Comparison of ENCODE assay signal across 11 cellular contexts in the genomic region with DNA sequence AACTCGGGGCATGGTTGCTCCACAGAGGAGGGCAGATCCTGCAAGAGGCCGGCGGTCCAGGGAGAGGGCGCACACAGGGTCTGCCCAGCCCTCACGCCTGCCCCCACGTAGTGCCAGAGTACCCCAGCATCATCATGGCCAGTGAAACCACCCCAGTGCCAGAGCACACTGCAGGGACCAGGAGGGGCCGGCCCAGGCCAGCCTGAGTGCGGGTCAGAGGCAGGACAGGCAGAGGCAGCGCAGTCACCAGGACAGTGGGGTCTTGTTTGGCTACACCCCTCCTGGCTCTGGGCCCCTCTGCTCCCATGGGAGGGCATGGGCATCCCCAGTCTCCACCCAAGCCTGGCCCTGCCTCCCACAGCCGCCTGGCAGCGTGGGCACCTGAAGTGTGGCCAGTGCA. TPM values are rescaled to one million over a fixed set of nuclear protein-coding genes. Genes with fewer than 3 reads are reported as not detected.
"Had no signal": no experiment of that assay in that cellular context is flagged by ENCODE, and none has a peak within 500 bp of the region (broad histone marks: within the 10 kb centered on the region; RNA-seq: fewer than 3 reads in every experiment).

No MANE protein-coding gene starts in this region.

- H3K4me3 ChIP-seq: GM23248, HAP-1 had no signal

- H3K27ac ChIP-seq: GM23248, HL-60 had no signal

- H2AFZ ChIP-seq: GM23248 had no signal

- FAIRE-seq: HepG2 had no signal

- H3K9me3 ChIP-seq: HAP-1 had no signal

- H3K9me3 Mint-ChIP-seq: HFFc6, IgD-negative memory B cell had no signal

- ATAC-seq: HCT116, HepG2 had no signal

- H3K4me1 ChIP-seq: HAP-1 had no signal

- H3K4me3 Mint-ChIP-seq: HFFc6 had no signal

- H3K27ac Mint-ChIP-seq: HFFc6 had no signal

- H3K9ac ChIP-seq: GM23248 had no signal

- H3K27me3 Mint-ChIP-seq: IgD-negative memory B cell had no signal

- DNase-seq: GM23248, GOT3, H7, HFFc6 had no signal

RNA-seq across cellular contexts. Expression of a gene that starts 34.7 kb away (rescaled TPM):
- total RNA-seq: GM23248, H4, H7, HepG2, HT1080 had no signal
- polyA plus RNA-seq: GM23248, HepG2, IgD-negative memory B cell had no signal

RNA-seq across cellular contexts. Expression of a gene that starts 42.9 kb away (rescaled TPM):
- total RNA-seq: GM23248, H4, HepG2, HFFc6, HT1080 had no signal
- polyA plus RNA-seq: GM23248, HepG2, IgD-negative memory B cell had no signal
